9 cellular contexts compared by ENCODE assay signal in genomic region chr7:123797673-123798526, GRCh38. TPM values are rescaled to one million over a fixed set of nuclear protein-coding genes. Genes with fewer than 3 reads are reported as not detected.
DNase-seq lines count a peak whose midpoint lies in the region; ATAC-seq and TF ChIP-seq lines count a peak whose summit lies in the region.
"Had no signal": no experiment of that assay in that cellular context is flagged by ENCODE, and none has a peak within 500 bp of the region (broad histone marks: within the 10 kb centered on the region; RNA-seq: fewer than 3 reads in every experiment).

No MANE protein-coding gene starts in this region.

- H3K4me2 ChIP-seq in osteoblast (ENCODE audit: insufficient read depth, low read length), result no peak overlapping the region

- H3K4me3 ChIP-seq in RWPE2 (ENCODE audit: severe bottlenecking), result no peak overlapping the region
- H3K4me3 ChIP-seq in fibroblast of mammary gland (ENCODE audit: control insufficient read depth, low read depth, low read length), result no peak overlapping the region
- no peak overlapping the region for H3K4me3 ChIP-seq in osteoblast (ENCODE audit: insufficient read depth, low read length)

- peak; percentile 56 for DNase-seq in NCI-H1092 treated with DMSO at 0.1 percent for 48 hours (lab: John Stamatoyannopoulos, UW)
- no peak for DNase-seq in NCI-H1092 (lab: John Stamatoyannopoulos, UW)
- peak; percentile 96 for DNase-seq in LoVo (ENCODE audit: low spot score)
- no peak for DNase-seq in RWPE2 (ENCODE audit: low spot score)
- DNase-seq in fibroblast of mammary gland (ENCODE audit: low read depth), result peak; percentile 73
- DNase-seq in osteoblast (ENCODE audit: insufficient read length, low spot score, missing footprints), result peak; percentile 68
- no peak for DNase-seq in effector memory CD8-positive, alpha-beta T cell
- DNase-seq: activated T-cell treated with anti-CD3 and anti-CD28 coated beads, Interleukin-2, amount 50 U/mL, for 72 hours had no signal

- no peak overlapping the region for H3K4me3 Mint-ChIP-seq in effector memory CD8-positive, alpha-beta T cell
- H3K4me3 Mint-ChIP-seq: activated T-cell treated with anti-CD3 and anti-CD28 coated beads, Interleukin-2, amount 50 U/mL, for 72 hours had no signal

- peaks cover 0 to 14% of the 10 kb centered on the region in 2 donors for H3K27me3 Mint-ChIP-seq in effector memory CD8-positive, alpha-beta T cell

- peaks cover 12% of the 10 kb centered on the region for H3K4me1 ChIP-seq in RWPE2 (ENCODE audit: insufficient read depth, poor library complexity, severe bottlenecking)
- no peaks in the 10 kb centered on the region for H3K4me1 ChIP-seq in osteoblast (ENCODE audit: insufficient read depth, low read length)

- H3K9me3 ChIP-seq in RWPE2 (ENCODE audit: severe bottlenecking) (no peaks in the 10 kb centered on the region), osteoblast (ENCODE audit: low read depth, low read length) (no peaks in the 10 kb centered on the region)

- no peaks in the 10 kb centered on the region for H3K79me2 ChIP-seq in osteoblast (ENCODE audit: insufficient read depth, low read length)

- H3K4me1 Mint-ChIP-seq in effector memory CD8-positive, alpha-beta T cell (ENCODE audit: low read depth in 2 of 2), result no peaks in the 10 kb centered on the region

- H3K36me3 Mint-ChIP-seq in effector memory CD8-positive, alpha-beta T cell (ENCODE audit: insufficient read depth), result peaks cover 3% of the 10 kb centered on the region

- H3K27ac Mint-ChIP-seq in effector memory CD8-positive, alpha-beta T cell, result no peak overlapping the region
- H3K27ac Mint-ChIP-seq: activated T-cell treated with anti-CD3 and anti-CD28 coated beads, Interleukin-2, amount 50 U/mL, for 72 hours had no signal

- H3K36me3 ChIP-seq in RWPE2 (ENCODE audit: low read depth), result no peaks in the 10 kb centered on the region
- no peaks in the 10 kb centered on the region for H3K36me3 ChIP-seq in osteoblast (ENCODE audit: insufficient read depth, low read length)

- H3K9me3 Mint-ChIP-seq in effector memory CD8-positive, alpha-beta T cell, result no peaks in the 10 kb centered on the region
- H3K9me3 Mint-ChIP-seq: activated T-cell treated with anti-CD3 and anti-CD28 coated beads, Interleukin-2, amount 50 U/mL, for 72 hours had no signal

- no peaks in the 10 kb centered on the region for H3K27me3 ChIP-seq in RWPE2 (ENCODE audit: insufficient read depth, poor library complexity, severe bottlenecking)
- H3K27me3 ChIP-seq in osteoblast (ENCODE audit: insufficient read depth, low read length), result peaks cover 2% of the 10 kb centered on the region

- no peaks in the 10 kb centered on the region for H4K20me1 ChIP-seq in osteoblast (ENCODE audit: insufficient read depth, low read length)

- H2AFZ ChIP-seq in osteoblast (ENCODE audit: low read length), result no peak overlapping the region

- TF ChIP-seq CTCF in RWPE2 (IDR thresholded peaks at IDR 0.05; ENCODE audit: poor library complexity, severe bottlenecking) (peak; percentile 84), fibroblast of mammary gland (conservative IDR thresholded peaks at IDR 0.05; ENCODE audit: control insufficient read depth, insufficient read depth, low read depth, low read length) (peak; percentile 53), osteoblast (IDR thresholded peaks at IDR 0.05; ENCODE audit: extremely low read depth, low read depth, low read length) (peak; percentile 56)

- H3K27ac ChIP-seq in RWPE2 (ENCODE audit: poor library complexity, severe bottlenecking) (peak overlapping the region; percentile 41), osteoblast (ENCODE audit: low read depth, low read length) (no peak overlapping the region)

- ATAC-seq in RWPE2 (ENCODE audit: low read depth) (peak; percentile 97), HG03139 (IDR thresholded peaks at IDR 0.05; ENCODE audit: unreplicated experiment) (no peak)
- ATAC-seq in effector memory CD8-positive, alpha-beta T cell (replicated peaks), result no peak

RNA-seq across cellular contexts. Expression of gene HYAL4, which starts 47.1 kb away (rescaled TPM):
- not detected in 2 replicates for total RNA-seq in osteoblast

RNA-seq across cellular contexts. Expression of gene WASL, which starts 49.1 kb away (rescaled TPM):
- total RNA-seq in osteoblast, result 23.2 and 24.5 TPM in 2 replicates

Comparison
In these comparisons a context has a peak if more than half of its experiments do, and no peak if none do; other contexts are left out.
1. DNase-seq: peak in NCI-H1092 treated with DMSO at 0.1 percent for 48 hours (single experiment), LoVo (single experiment), fibroblast of mammary gland (single experiment) and osteoblast (single experiment); none in NCI-H1092 (single experiment), RWPE2 (single experiment) and effector memory CD8-positive, alpha-beta T cell (0 of 3).
2. Peak in every context shown above with its lines, with median percentiles within 50 percentile points of each other: CTCF ChIP-seq.